In the genomic region with DNA sequence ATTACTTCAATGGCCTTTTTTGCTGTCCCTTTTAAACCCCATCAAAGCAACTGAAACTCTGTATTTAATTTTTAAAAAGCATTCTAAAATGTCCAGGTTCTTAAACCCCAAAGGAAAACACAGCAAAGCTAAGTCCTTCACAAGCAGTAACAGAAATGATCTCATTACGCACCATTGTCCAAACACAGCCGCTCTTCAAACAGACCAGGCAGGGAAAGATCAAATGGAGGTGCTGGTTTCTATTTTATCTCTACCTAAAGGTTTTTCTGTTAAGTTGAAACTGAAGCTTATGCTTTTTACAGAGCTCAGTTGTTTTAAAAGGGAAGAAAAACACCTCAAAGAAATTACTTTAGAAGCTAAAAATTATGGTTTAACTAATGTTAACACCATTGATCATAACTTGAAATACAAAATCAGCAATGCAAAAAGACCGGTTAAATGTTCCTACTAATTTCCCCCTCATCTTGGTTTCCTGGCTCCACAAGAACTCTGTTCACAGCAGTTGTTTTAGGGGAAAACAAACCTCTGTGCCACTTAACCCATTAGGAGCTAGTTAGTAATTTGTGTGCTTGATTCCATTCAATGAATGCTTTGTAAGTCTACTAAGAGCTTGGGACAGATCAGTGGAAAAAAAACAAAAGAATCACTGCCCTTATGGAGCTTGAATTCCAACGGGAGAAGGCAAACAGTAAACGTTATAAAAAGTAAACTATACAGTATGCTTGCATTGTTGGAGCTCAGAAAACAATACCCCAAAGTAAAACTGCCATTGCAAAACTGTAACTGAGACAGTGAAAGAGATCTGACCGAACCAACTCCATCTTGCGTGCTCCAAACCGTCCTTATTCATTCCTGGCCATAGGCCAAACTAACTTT, we compare ENCODE assay signal across 1 cellular context.
TF ChIP-seq lines count a peak whose summit lies in the region.

No MANE protein-coding gene starts in this region.

TF ChIP-seq in HepG2, 621 proteins besides CTCF, POLR2A, EP300 and RAD21 (continued from another document and continues in another):
- TF ChIP-seq, protein P1, sequence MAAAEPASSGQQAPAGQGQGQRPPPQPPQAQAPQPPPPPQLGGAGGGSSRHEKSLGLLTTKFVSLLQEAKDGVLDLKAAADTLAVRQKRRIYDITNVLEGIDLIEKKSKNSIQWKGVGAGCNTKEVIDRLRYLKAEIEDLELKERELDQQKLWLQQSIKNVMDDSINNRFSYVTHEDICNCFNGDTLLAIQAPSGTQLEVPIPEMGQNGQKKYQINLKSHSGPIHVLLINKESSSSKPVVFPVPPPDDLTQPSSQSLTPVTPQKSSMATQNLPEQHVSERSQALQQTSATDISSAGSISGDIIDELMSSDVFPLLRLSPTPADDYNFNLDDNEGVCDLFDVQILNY (CRISPR knock-in tag; conservative IDR thresholded peaks at IDR 0.05): no peak
- TF ChIP-seq ASH2L (IDR thresholded peaks at IDR 0.05; ENCODE audit: insufficient read length, low read depth, low read length): peak; percentile 97
- no peak for TF ChIP-seq ZBTB1 (CRISPR knock-in tag; IDR thresholded peaks at IDR 0.05; ENCODE audit: borderline replicate concordance)
- TF ChIP-seq FUBP1 (CRISPR knock-in tag; IDR thresholded peaks at IDR 0.05; ENCODE audit: borderline replicate concordance): no peak
- no peak for TF ChIP-seq SMAD9 (CRISPR knock-in tag; IDR thresholded peaks at IDR 0.05)
- TF ChIP-seq GFI1 (CRISPR knock-in tag; IDR thresholded peaks at IDR 0.05; ENCODE audit: borderline replicate concordance): peak; percentile 70; the same call in 1 of the 2 replicates
- TF ChIP-seq PRPF4 (IDR thresholded peaks at IDR 0.05; ENCODE audit: low read depth, low read length, poor library complexity, severe bottlenecking): no peak
- no peak; the same call in 1 of the 2 replicates for TF ChIP-seq ZNF331 (CRISPR knock-in tag; IDR thresholded peaks at IDR 0.05)
- TF ChIP-seq ZNF850 (CRISPR knock-in tag; conservative IDR thresholded peaks at IDR 0.05): no peak
- TF ChIP-seq U2AF1 (optimal IDR thresholded peaks at IDR 0.05; ENCODE audit: low read depth, low read length): no peak
- TF ChIP-seq NR1H2 (CRISPR knock-in tag; IDR thresholded peaks at IDR 0.05; ENCODE audit: borderline replicate concordance, low read depth): no peak
- TF ChIP-seq ZNF44 (CRISPR knock-in tag; IDR thresholded peaks at IDR 0.05): no peak
- TF ChIP-seq KAT2B (IDR thresholded peaks at IDR 0.05; ENCODE audit: borderline replicate concordance, low read depth, low read length): no peak
- no peak for TF ChIP-seq PCBP2 (optimal IDR thresholded peaks at IDR 0.05; ENCODE audit: low read depth, low read length, poor library complexity, severe bottlenecking)
- no peak for TF ChIP-seq IRX3 (CRISPR knock-in tag; IDR thresholded peaks at IDR 0.05; ENCODE audit: borderline replicate concordance, low read depth)
- no peak for TF ChIP-seq ZFAT (CRISPR knock-in tag; conservative IDR thresholded peaks at IDR 0.05)
- TF ChIP-seq ZNF770 (CRISPR knock-in tag; IDR thresholded peaks at IDR 0.05): no peak
- no peak for TF ChIP-seq TBL1XR1 (IDR thresholded peaks at IDR 0.05; ENCODE audit: borderline replicate concordance, low read length, partially characterized antibody)
- no peak for TF ChIP-seq HNRNPUL1 (IDR thresholded peaks at IDR 0.05; ENCODE audit: low read depth, low read length)
- no peak for TF ChIP-seq MED13 (CRISPR knock-in tag; IDR thresholded peaks at IDR 0.05)
- TF ChIP-seq REXO4 (CRISPR knock-in tag; IDR thresholded peaks at IDR 0.05; ENCODE audit: borderline replicate concordance): no peak
- peak; percentile 57; the same call in 1 of the 2 replicates for TF ChIP-seq DMAP1 (CRISPR knock-in tag; IDR thresholded peaks at IDR 0.05)
- TF ChIP-seq ARID5B (CRISPR knock-in tag; IDR thresholded peaks at IDR 0.05): peak; percentile 51
- no peak for TF ChIP-seq ZNF124 (CRISPR knock-in tag; IDR thresholded peaks at IDR 0.05)
- TF ChIP-seq ZNF30 (CRISPR knock-in tag; IDR thresholded peaks at IDR 0.05): no peak
- TF ChIP-seq MBD4 (IDR thresholded peaks at IDR 0.05; ENCODE audit: borderline replicate concordance, low read length): no peak
- no peak for TF ChIP-seq ZNF441 (CRISPR knock-in tag; IDR thresholded peaks at IDR 0.05; ENCODE audit: borderline replicate concordance)
- TF ChIP-seq KLF6 (CRISPR knock-in tag; IDR thresholded peaks at IDR 0.05): no peak
- TF ChIP-seq NR2F2 (IDR thresholded peaks at IDR 0.05; ENCODE audit: borderline replicate concordance, low read depth): no peak
- TF ChIP-seq FOXA1 (IDR thresholded peaks at IDR 0.05): no peak
- 0 out of 2 replicates have a peak, but pooled peaks have one; percentile 13 for TF ChIP-seq FOXA1 (CRISPR knock-in tag; IDR thresholded peaks at IDR 0.05)
- peak; percentile 35; the same call in 1 of the 2 replicates for TF ChIP-seq TCF7L2 (IDR thresholded peaks at IDR 0.05; ENCODE audit: low read depth, low read length)
- TF ChIP-seq TRIM24 (CRISPR knock-in tag; IDR thresholded peaks at IDR 0.05): no peak
- TF ChIP-seq EED (CRISPR knock-in tag; IDR thresholded peaks at IDR 0.05): no peak
- no peak for TF ChIP-seq CBX1 (IDR thresholded peaks at IDR 0.05; ENCODE audit: low read depth)
- no peak for TF ChIP-seq EEA1 (CRISPR knock-in tag; IDR thresholded peaks at IDR 0.05; ENCODE audit: borderline replicate concordance)
- TF ChIP-seq ZNF251 (CRISPR knock-in tag; IDR thresholded peaks at IDR 0.05): no peak
- 0 out of 2 replicates have a peak, but pooled peaks have one; percentile 25 for TF ChIP-seq ZNF264 (CRISPR knock-in tag; IDR thresholded peaks at IDR 0.05)
- no peak for TF ChIP-seq ZBTB3 (CRISPR knock-in tag; IDR thresholded peaks at IDR 0.05; ENCODE audit: borderline replicate concordance, low read depth)
- no peak for TF ChIP-seq SP140L (CRISPR knock-in tag; IDR thresholded peaks at IDR 0.05; ENCODE audit: borderline replicate concordance)
- TF ChIP-seq ZNF678 (CRISPR knock-in tag; IDR thresholded peaks at IDR 0.05): no peak
- TF ChIP-seq, protein P2, sequence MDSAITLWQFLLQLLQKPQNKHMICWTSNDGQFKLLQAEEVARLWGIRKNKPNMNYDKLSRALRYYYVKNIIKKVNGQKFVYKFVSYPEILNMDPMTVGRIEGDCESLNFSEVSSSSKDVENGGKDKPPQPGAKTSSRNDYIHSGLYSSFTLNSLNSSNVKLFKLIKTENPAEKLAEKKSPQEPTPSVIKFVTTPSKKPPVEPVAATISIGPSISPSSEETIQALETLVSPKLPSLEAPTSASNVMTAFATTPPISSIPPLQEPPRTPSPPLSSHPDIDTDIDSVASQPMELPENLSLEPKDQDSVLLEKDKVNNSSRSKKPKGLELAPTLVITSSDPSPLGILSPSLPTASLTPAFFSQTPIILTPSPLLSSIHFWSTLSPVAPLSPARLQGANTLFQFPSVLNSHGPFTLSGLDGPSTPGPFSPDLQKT (CRISPR knock-in tag; IDR thresholded peaks at IDR 0.05; ENCODE audit: borderline replicate concordance): no peak
- TF ChIP-seq ZMAT3 (CRISPR knock-in tag; conservative IDR thresholded peaks at IDR 0.05): no peak
- no peak for TF ChIP-seq CENPBD1 (CRISPR knock-in tag; IDR thresholded peaks at IDR 0.05; ENCODE audit: borderline replicate concordance, low read depth)
- TF ChIP-seq, protein P3, sequence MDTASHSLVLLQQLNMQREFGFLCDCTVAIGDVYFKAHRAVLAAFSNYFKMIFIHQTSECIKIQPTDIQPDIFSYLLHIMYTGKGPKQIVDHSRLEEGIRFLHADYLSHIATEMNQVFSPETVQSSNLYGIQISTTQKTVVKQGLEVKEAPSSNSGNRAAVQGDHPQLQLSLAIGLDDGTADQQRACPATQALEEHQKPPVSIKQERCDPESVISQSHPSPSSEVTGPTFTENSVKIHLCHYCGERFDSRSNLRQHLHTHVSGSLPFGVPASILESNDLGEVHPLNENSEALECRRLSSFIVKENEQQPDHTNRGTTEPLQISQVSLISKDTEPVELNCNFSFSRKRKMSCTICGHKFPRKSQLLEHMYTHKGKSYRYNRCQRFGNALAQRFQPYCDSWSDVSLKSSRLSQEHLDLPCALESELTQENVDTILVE (CRISPR knock-in tag; IDR thresholded peaks at IDR 0.05): no peak
- TF ChIP-seq BHLHE40 (IDR thresholded peaks at IDR 0.05; ENCODE audit: low read length): no peak
- no peak for TF ChIP-seq ZNF367 (CRISPR knock-in tag; IDR thresholded peaks at IDR 0.05; ENCODE audit: borderline replicate concordance)
- no peak for TF ChIP-seq SMYD3 (CRISPR knock-in tag; IDR thresholded peaks at IDR 0.05)
- TF ChIP-seq, protein P4, sequence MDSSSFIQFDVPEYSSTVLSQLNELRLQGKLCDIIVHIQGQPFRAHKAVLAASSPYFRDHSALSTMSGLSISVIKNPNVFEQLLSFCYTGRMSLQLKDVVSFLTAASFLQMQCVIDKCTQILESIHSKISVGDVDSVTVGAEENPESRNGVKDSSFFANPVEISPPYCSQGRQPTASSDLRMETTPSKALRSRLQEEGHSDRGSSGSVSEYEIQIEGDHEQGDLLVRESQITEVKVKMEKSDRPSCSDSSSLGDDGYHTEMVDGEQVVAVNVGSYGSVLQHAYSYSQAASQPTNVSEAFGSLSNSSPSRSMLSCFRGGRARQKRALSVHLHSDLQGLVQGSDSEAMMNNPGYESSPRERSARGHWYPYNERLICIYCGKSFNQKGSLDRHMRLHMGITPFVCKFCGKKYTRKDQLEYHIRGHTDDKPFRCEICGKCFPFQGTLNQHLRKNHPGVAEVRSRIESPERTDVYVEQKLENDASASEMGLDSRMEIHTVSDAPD (CRISPR knock-in tag; IDR thresholded peaks at IDR 0.05): no peak
- no peak for TF ChIP-seq PRMT3 (CRISPR knock-in tag; IDR thresholded peaks at IDR 0.05; ENCODE audit: borderline replicate concordance, low read depth)
- no peak for TF ChIP-seq SNAI1 (CRISPR knock-in tag; IDR thresholded peaks at IDR 0.05; ENCODE audit: borderline replicate concordance)
- TF ChIP-seq ZNF224 (CRISPR knock-in tag; IDR thresholded peaks at IDR 0.05): no peak
- TF ChIP-seq, protein P5, sequence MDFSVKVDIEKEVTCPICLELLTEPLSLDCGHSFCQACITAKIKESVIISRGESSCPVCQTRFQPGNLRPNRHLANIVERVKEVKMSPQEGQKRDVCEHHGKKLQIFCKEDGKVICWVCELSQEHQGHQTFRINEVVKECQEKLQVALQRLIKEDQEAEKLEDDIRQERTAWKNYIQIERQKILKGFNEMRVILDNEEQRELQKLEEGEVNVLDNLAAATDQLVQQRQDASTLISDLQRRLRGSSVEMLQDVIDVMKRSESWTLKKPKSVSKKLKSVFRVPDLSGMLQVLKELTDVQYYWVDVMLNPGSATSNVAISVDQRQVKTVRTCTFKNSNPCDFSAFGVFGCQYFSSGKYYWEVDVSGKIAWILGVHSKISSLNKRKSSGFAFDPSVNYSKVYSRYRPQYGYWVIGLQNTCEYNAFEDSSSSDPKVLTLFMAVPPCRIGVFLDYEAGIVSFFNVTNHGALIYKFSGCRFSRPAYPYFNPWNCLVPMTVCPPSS (IDR thresholded peaks at IDR 0.05): no peak
